ENCODE assay signal across 7 cellular contexts in genomic region chr13:111079375-111079774, GRCh38.
"Had no signal": no experiment of that assay in that cellular context is flagged by ENCODE, and none has a peak within 500 bp of the region (broad histone marks: within the 10 kb centered on the region; RNA-seq: fewer than 3 reads in every experiment).

No MANE protein-coding gene starts in this region.

- H3K4me2 ChIP-seq: KMS-11 had no signal

- H3K9ac ChIP-seq: KMS-11 had no signal

- H3K27ac ChIP-seq: HL-60, KMS-11 had no signal

- H3K4me3 ChIP-seq: K562 had no signal

- ATAC-seq: HepG2, K562 had no signal

- DNase-seq: IMR-90, KBM-7, KG1 had no signal
